In the genomic region with DNA sequence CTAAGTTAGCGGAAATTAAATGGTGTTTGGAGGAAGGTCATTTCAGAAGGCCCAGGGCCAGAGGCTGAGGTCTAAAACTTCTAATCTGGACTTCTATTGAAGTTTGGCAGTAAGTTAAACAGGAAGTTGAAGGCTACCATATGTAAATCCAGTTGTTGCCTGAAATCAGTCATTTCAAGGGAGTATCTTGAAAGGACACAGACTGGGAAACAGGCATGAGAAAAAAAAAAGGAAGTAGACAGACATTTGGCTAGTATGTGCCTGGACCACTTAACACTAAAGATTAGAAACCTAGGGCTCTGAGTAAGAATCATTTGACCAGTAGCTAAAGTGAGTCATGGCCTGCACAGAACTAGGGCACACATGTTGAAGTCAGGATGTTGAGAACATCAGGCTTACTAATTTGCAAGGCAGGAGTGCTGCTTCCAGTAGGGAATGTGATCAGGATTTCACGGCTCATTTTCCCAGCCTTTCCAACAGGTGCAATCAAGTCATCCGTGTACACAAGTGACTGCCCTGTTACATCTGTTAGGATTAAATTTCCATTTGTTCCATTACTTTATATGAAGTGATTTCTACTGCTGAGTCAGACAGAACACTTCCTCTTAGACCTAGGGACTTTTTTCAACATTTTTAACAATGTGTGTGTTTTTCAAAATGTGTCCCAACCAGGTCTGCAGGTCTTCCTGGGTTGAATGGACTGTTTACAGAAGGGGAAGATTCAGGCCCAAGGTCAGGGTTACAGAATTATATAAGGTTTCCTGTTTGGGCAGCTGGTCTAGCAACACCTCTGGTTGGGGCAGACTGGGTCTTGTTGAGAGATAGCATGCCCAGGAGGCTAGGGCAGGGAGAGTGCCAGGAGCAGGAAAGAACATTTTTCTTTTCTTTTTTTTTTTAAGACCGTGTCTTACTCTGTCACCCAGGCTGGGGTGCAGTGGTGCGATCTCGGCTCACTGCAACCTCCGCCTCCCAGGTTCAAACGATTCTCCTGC, we compare ENCODE assay signal across 2 cellular contexts.
TF ChIP-seq lines count a peak whose summit lies in the region.

No MANE protein-coding gene starts in this region.

TF ChIP-seq in HCT116, 20 proteins besides CTCF, POLR2A, EP300 and RAD21:
- no peak for TF ChIP-seq SRF (IDR thresholded peaks at IDR 0.05; ENCODE audit: low read depth)
- peak; percentile 64 for TF ChIP-seq POLR2AphosphoS5 (IDR thresholded peaks at IDR 0.05; ENCODE audit: low read depth, low read length)
- TF ChIP-seq, protein P1, sequence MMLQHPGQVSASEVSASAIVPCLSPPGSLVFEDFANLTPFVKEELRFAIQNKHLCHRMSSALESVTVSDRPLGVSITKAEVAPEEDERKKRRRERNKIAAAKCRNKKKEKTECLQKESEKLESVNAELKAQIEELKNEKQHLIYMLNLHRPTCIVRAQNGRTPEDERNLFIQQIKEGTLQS (IDR thresholded peaks at IDR 0.05), result no peak
- no peak for TF ChIP-seq EZH2phosphoT487 (IDR thresholded peaks at IDR 0.05; ENCODE audit: borderline replicate concordance)
- no peak for TF ChIP-seq FOSL1 (IDR thresholded peaks at IDR 0.05; ENCODE audit: low read depth)
- TF ChIP-seq, protein P2, sequence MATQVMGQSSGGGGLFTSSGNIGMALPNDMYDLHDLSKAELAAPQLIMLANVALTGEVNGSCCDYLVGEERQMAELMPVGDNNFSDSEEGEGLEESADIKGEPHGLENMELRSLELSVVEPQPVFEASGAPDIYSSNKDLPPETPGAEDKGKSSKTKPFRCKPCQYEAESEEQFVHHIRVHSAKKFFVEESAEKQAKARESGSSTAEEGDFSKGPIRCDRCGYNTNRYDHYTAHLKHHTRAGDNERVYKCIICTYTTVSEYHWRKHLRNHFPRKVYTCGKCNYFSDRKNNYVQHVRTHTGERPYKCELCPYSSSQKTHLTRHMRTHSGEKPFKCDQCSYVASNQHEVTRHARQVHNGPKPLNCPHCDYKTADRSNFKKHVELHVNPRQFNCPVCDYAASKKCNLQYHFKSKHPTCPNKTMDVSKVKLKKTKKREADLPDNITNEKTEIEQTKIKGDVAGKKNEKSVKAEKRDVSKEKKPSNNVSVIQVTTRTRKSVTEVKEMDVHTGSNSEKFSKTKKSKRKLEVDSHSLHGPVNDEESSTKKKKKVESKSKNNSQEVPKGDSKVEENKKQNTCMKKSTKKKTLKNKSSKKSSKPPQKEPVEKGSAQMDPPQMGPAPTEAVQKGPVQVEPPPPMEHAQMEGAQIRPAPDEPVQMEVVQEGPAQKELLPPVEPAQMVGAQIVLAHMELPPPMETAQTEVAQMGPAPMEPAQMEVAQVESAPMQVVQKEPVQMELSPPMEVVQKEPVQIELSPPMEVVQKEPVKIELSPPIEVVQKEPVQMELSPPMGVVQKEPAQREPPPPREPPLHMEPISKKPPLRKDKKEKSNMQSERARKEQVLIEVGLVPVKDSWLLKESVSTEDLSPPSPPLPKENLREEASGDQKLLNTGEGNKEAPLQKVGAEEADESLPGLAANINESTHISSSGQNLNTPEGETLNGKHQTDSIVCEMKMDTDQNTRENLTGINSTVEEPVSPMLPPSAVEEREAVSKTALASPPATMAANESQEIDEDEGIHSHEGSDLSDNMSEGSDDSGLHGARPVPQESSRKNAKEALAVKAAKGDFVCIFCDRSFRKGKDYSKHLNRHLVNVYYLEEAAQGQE (IDR thresholded peaks at IDR 0.05; ENCODE audit: low read depth), result no peak
- no peak for TF ChIP-seq CEBPB (IDR thresholded peaks at IDR 0.05; ENCODE audit: low read depth)
- TF ChIP-seq TCF7L2 (IDR thresholded peaks at IDR 0.05; ENCODE audit: borderline replicate concordance, extremely low read depth, insufficient read depth, insufficient read length), result no peak

TF ChIP-seq in HepG2, 621 proteins besides CTCF, POLR2A, EP300 and RAD21 (continues in another document):
- TF ChIP-seq, protein P3, sequence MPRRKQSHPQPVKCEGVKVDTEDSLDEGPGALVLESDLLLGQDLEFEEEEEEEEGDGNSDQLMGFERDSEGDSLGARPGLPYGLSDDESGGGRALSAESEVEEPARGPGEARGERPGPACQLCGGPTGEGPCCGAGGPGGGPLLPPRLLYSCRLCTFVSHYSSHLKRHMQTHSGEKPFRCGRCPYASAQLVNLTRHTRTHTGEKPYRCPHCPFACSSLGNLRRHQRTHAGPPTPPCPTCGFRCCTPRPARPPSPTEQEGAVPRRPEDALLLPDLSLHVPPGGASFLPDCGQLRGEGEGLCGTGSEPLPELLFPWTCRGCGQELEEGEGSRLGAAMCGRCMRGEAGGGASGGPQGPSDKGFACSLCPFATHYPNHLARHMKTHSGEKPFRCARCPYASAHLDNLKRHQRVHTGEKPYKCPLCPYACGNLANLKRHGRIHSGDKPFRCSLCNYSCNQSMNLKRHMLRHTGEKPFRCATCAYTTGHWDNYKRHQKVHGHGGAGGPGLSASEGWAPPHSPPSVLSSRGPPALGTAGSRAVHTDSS (CRISPR knock-in tag; conservative IDR thresholded peaks at IDR 0.05), result no peak
- no peak for TF ChIP-seq ZNF841 (CRISPR knock-in tag; IDR thresholded peaks at IDR 0.05; ENCODE audit: borderline replicate concordance)
- TF ChIP-seq ZNF17 (CRISPR knock-in tag; IDR thresholded peaks at IDR 0.05), result no peak
- TF ChIP-seq ZNF883 (CRISPR knock-in tag; IDR thresholded peaks at IDR 0.05; ENCODE audit: not compliant biosample characterization), result no peak
- 0 out of 2 replicates have a peak, but pooled peaks have one; percentile 51 for TF ChIP-seq CCDC6 (CRISPR knock-in tag; IDR thresholded peaks at IDR 0.05)
- no peak for TF ChIP-seq ISX (CRISPR knock-in tag; conservative IDR thresholded peaks at IDR 0.05)
- peak; percentile 83 for TF ChIP-seq ZC3H4 (CRISPR knock-in tag; IDR thresholded peaks at IDR 0.05; ENCODE audit: borderline replicate concordance)
- peak; percentile 41; the same call in 1 of the 2 replicates for TF ChIP-seq MEIS1 (CRISPR knock-in tag; IDR thresholded peaks at IDR 0.05; ENCODE audit: borderline replicate concordance)
- TF ChIP-seq FOXO1 (CRISPR knock-in tag; IDR thresholded peaks at IDR 0.05), result peak; percentile 95
- no peak for TF ChIP-seq ZNF816 (CRISPR knock-in tag; IDR thresholded peaks at IDR 0.05; ENCODE audit: borderline replicate concordance)
- no peak for TF ChIP-seq SNAI1 (CRISPR knock-in tag; IDR thresholded peaks at IDR 0.05; ENCODE audit: borderline replicate concordance)
- TF ChIP-seq HNRNPH1 (optimal IDR thresholded peaks at IDR 0.05; ENCODE audit: low read depth, low read length), result no peak
- TF ChIP-seq ZNF724P (CRISPR knock-in tag; IDR thresholded peaks at IDR 0.05; ENCODE audit: borderline replicate concordance), result no peak
- TF ChIP-seq, protein P4, sequence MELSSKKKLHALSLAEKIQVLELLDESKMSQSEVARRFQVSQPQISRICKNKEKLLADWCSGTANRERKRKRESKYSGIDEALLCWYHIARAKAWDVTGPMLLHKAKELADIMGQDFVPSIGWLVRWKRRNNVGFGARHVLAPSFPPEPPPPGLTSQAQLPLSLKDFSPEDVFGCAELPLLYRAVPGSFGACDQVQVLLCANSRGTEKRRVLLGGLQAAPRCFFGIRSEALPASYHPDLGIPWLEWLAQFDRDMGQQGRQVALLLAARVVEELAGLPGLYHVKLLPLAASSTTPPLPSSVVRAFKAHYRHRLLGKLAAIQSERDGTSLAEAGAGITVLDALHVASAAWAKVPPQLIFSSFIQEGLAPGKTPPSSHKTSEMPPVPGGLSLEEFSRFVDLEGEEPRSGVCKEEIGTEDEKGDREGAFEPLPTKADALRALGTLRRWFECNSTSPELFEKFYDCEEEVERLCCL (CRISPR knock-in tag; IDR thresholded peaks at IDR 0.05; ENCODE audit: borderline replicate concordance), result no peak
- TF ChIP-seq, protein P5, sequence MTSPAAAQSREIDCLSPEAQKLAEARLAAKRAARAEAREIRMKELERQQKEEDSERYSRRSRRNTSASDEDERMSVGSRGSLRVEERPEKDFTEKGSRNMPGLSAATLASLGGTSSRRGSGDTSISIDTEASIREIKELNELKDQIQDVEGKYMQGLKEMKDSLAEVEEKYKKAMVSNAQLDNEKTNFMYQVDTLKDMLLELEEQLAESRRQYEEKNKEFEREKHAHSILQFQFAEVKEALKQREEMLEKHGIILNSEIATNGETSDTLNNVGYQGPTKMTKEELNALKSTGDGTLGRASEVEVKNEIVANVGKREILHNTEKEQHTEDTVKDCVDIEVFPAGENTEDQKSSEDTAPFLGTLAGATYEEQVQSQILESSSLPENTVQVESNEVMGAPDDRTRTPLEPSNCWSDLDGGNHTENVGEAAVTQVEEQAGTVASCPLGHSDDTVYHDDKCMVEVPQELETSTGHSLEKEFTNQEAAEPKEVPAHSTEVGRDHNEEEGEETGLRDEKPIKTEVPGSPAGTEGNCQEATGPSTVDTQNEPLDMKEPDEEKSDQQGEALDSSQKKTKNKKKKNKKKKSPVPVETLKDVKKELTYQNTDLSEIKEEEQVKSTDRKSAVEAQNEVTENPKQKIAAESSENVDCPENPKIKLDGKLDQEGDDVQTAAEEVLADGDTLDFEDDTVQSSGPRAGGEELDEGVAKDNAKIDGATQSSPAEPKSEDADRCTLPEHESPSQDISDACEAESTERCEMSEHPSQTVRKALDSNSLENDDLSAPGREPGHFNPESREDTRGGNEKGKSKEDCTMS (CRISPR knock-in tag; conservative IDR thresholded peaks at IDR 0.05), result no peak
- TF ChIP-seq, protein P6, sequence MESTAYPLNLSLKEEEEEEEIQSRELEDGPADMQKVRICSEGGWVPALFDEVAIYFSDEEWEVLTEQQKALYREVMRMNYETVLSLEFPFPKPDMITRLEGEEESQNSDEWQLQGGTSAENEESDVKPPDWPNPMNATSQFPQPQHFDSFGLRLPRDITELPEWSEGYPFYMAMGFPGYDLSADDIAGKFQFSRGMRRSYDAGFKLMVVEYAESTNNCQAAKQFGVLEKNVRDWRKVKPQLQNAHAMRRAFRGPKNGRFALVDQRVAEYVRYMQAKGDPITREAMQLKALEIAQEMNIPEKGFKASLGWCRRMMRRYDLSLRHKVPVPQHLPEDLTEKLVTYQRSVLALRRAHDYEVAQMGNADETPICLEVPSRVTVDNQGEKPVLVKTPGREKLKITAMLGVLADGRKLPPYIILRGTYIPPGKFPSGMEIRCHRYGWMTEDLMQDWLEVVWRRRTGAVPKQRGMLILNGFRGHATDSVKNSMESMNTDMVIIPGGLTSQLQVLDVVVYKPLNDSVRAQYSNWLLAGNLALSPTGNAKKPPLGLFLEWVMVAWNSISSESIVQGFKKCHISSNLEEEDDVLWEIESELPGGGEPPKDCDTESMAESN (CRISPR knock-in tag; conservative IDR thresholded peaks at IDR 0.05), result 0 out of 2 replicates have a peak, but pooled peaks have one; percentile 40
- TF ChIP-seq SRSF9 (IDR thresholded peaks at IDR 0.05; ENCODE audit: borderline replicate concordance, insufficient read depth, low read depth, low read length, poor library complexity, severe bottlenecking), result no peak
- TF ChIP-seq MYC (CRISPR knock-in tag; IDR thresholded peaks at IDR 0.05; ENCODE audit: borderline replicate concordance), result peak; percentile 36; the same call in 1 of the 2 replicates
- TF ChIP-seq TAF15 (IDR thresholded peaks at IDR 0.05; ENCODE audit: low read depth, low read length, poor library complexity, severe bottlenecking), result no peak
- no peak for TF ChIP-seq MXD4 (CRISPR knock-in tag; IDR thresholded peaks at IDR 0.05)
- TF ChIP-seq, protein P7, sequence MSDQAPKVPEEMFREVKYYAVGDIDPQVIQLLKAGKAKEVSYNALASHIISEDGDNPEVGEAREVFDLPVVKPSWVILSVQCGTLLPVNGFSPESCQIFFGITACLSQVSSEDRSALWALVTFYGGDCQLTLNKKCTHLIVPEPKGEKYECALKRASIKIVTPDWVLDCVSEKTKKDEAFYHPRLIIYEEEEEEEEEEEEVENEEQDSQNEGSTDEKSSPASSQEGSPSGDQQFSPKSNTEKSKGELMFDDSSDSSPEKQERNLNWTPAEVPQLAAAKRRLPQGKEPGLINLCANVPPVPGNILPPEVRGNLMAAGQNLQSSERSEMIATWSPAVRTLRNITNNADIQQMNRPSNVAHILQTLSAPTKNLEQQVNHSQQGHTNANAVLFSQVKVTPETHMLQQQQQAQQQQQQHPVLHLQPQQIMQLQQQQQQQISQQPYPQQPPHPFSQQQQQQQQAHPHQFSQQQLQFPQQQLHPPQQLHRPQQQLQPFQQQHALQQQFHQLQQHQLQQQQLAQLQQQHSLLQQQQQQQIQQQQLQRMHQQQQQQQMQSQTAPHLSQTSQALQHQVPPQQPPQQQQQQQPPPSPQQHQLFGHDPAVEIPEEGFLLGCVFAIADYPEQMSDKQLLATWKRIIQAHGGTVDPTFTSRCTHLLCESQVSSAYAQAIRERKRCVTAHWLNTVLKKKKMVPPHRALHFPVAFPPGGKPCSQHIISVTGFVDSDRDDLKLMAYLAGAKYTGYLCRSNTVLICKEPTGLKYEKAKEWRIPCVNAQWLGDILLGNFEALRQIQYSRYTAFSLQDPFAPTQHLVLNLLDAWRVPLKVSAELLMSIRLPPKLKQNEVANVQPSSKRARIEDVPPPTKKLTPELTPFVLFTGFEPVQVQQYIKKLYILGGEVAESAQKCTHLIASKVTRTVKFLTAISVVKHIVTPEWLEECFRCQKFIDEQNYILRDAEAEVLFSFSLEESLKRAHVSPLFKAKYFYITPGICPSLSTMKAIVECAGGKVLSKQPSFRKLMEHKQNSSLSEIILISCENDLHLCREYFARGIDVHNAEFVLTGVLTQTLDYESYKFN (CRISPR knock-in tag; conservative IDR thresholded peaks at IDR 0.05), result peak; percentile 91
- TF ChIP-seq SALL2 (CRISPR knock-in tag; IDR thresholded peaks at IDR 0.05), result no peak
- TF ChIP-seq ZNF101 (CRISPR knock-in tag; IDR thresholded peaks at IDR 0.05; ENCODE audit: borderline replicate concordance, low read depth), result no peak; the same call in 1 of the 2 replicates
- no peak for TF ChIP-seq RFX3 (CRISPR knock-in tag; IDR thresholded peaks at IDR 0.05)
- TF ChIP-seq TGIF2 (CRISPR knock-in tag; IDR thresholded peaks at IDR 0.05), result no peak
- peak; percentile 65; the same call in 1 of the 2 replicates for TF ChIP-seq ZNF792 (CRISPR knock-in tag; IDR thresholded peaks at IDR 0.05)
- no peak for TF ChIP-seq ZNF260 (CRISPR knock-in tag; IDR thresholded peaks at IDR 0.05; ENCODE audit: borderline replicate concordance, low read depth)
- TF ChIP-seq ZNF510 (CRISPR knock-in tag; IDR thresholded peaks at IDR 0.05; ENCODE audit: low read depth), result no peak
- TF ChIP-seq ARNT2 (CRISPR knock-in tag; IDR thresholded peaks at IDR 0.05; ENCODE audit: low read depth), result no peak; the same call in none of the 2 replicates
- TF ChIP-seq ZNF343 (CRISPR knock-in tag; IDR thresholded peaks at IDR 0.05), result no peak
- peak; percentile 32; the same call in 1 of the 2 replicates for TF ChIP-seq SIX4 (CRISPR knock-in tag; IDR thresholded peaks at IDR 0.05)
- TF ChIP-seq TBX2 (CRISPR knock-in tag; IDR thresholded peaks at IDR 0.05; ENCODE audit: borderline replicate concordance), result peak; percentile 95
